ENCODE assay signal across 15 cellular contexts in genomic region chr13:35252536-35253205, GRCh38.
DNase-seq lines count a peak whose midpoint lies in the region; ATAC-seq, FAIRE-seq and TF ChIP-seq lines count a peak whose summit lies in the region.
"Had no signal": no experiment of that assay in that cellular context is flagged by ENCODE, and none has a peak within 500 bp of the region (broad histone marks: within the 10 kb centered on the region; RNA-seq: fewer than 3 reads in every experiment).

No MANE protein-coding gene starts in this region.

- H3K27me3 ChIP-seq in stomach, result no peaks in the 10 kb centered on the region

- FAIRE-seq in frontal cortex (lab: Jason Lieb, UNC), result no peak
- FAIRE-seq: endometrium had no signal

- H3K27ac Mint-ChIP-seq in activated naive CD4-positive, alpha-beta T cell treated with anti-CD3 and anti-CD28 coated beads, Interleukin-2, amount 50 U/mL, for 24 hours, result peak overlapping the region; percentile 2
- H3K27ac Mint-ChIP-seq in stimulated activated effector memory CD8-positive, alpha-beta T cell treated with anti-CD3 and anti-CD28 coated beads, Interleukin-12 subunit alpha, Interleukin-12 subunit beta, amount 100 ng/mL, for 72 hours, result no peak overlapping the region
- H3K27ac Mint-ChIP-seq: mesothelial cell of epicardium had no signal

- H3K4me1 Mint-ChIP-seq in activated naive CD4-positive, alpha-beta T cell treated with anti-CD3 and anti-CD28 coated beads, Interleukin-2, amount 50 U/mL, for 24 hours, result no peaks in the 10 kb centered on the region
- H3K4me1 Mint-ChIP-seq in stimulated activated effector memory CD8-positive, alpha-beta T cell treated with anti-CD3 and anti-CD28 coated beads, Interleukin-12 subunit alpha, Interleukin-12 subunit beta, amount 100 ng/mL, for 72 hours, result no peaks in the 10 kb centered on the region
- H3K4me1 Mint-ChIP-seq: mesothelial cell of epicardium had no signal

- no peak overlapping the region for H3K4me3 ChIP-seq in stomach
- H3K4me3 ChIP-seq: GM23248 had no signal

- no peaks in the 10 kb centered on the region for H3K4me1 ChIP-seq in stomach

- H3K9me3 ChIP-seq in stomach, result no peaks in the 10 kb centered on the region

- ATAC-seq in HG02571 (IDR thresholded peaks at IDR 0.05; ENCODE audit: unreplicated experiment) (peak; percentile 84), HG03432 (IDR thresholded peaks at IDR 0.05; ENCODE audit: unreplicated experiment) (peak; percentile 93)
- peak; percentile 53 for ATAC-seq in stimulated activated effector memory CD8-positive, alpha-beta T cell treated with anti-CD3 and anti-CD28 coated beads, Interleukin-12 subunit alpha, Interleukin-12 subunit beta, amount 100 ng/mL, for 72 hours

- intact Hi-C loops in stomach (cut with DNase I; ENCODE audit: low total_unique reads), result no loop called here

- no peak for DNase-seq in activated naive CD4-positive, alpha-beta T cell (lab: John Stamatoyannopoulos, UW)
- no peak for DNase-seq in stimulated activated effector memory CD8-positive, alpha-beta T cell treated with anti-CD3 and anti-CD28 coated beads, Interleukin-12 subunit alpha, Interleukin-12 subunit beta, amount 100 ng/mL, for 72 hours (ENCODE audit: low spot score in 2 of 2)
- DNase-seq in COLO668 (lab: John Stamatoyannopoulos, UW; ENCODE audit: unreplicated experiment) (no peak), stomach (no peak), frontal cortex (ENCODE audit: low spot score in 2 of 2) (no peak)
- DNase-seq: aorta, DMS53, GM23248, SK-N-SH had no signal

- no peak for TF ChIP-seq CTCF in stomach (IDR thresholded peaks at IDR 0.05)

- H3K36me3 Mint-ChIP-seq in activated naive CD4-positive, alpha-beta T cell treated with anti-CD3 and anti-CD28 coated beads, Interleukin-2, amount 50 U/mL, for 24 hours, result peaks cover 3% of the 10 kb centered on the region
- H3K36me3 Mint-ChIP-seq in stimulated activated effector memory CD8-positive, alpha-beta T cell treated with anti-CD3 and anti-CD28 coated beads, Interleukin-12 subunit alpha, Interleukin-12 subunit beta, amount 100 ng/mL, for 72 hours, result no peaks in the 10 kb centered on the region

- no peak overlapping the region for H3K4me3 Mint-ChIP-seq in activated naive CD4-positive, alpha-beta T cell treated with anti-CD3 and anti-CD28 coated beads, Interleukin-2, amount 50 U/mL, for 24 hours
- no peak overlapping the region for H3K4me3 Mint-ChIP-seq in stimulated activated effector memory CD8-positive, alpha-beta T cell treated with anti-CD3 and anti-CD28 coated beads, Interleukin-12 subunit alpha, Interleukin-12 subunit beta, amount 100 ng/mL, for 72 hours
- H3K4me3 Mint-ChIP-seq: mesothelial cell of epicardium had no signal

- TF ChIP-seq POLR2A in stomach (IDR thresholded peaks at IDR 0.05), result no peak

- 78 to 88% (median 81%) methylated on average over 4 of the region's 4 CpGs for WGBS in stomach, 5 donors

- H3K27me3 Mint-ChIP-seq in activated naive CD4-positive, alpha-beta T cell treated with anti-CD3 and anti-CD28 coated beads, Interleukin-2, amount 50 U/mL, for 24 hours, result no peaks in the 10 kb centered on the region

- peaks cover 4% of the 10 kb centered on the region for H3K9me3 Mint-ChIP-seq in activated naive CD4-positive, alpha-beta T cell treated with anti-CD3 and anti-CD28 coated beads, Interleukin-2, amount 50 U/mL, for 24 hours
- no peaks in the 10 kb centered on the region for H3K9me3 Mint-ChIP-seq in stimulated activated effector memory CD8-positive, alpha-beta T cell treated with anti-CD3 and anti-CD28 coated beads, Interleukin-12 subunit alpha, Interleukin-12 subunit beta, amount 100 ng/mL, for 72 hours

- no peak overlapping the region for H3K27ac ChIP-seq in stomach
- H3K27ac ChIP-seq: 22Rv1, GM23248 had no signal

- peaks cover 0 to 36% (median 12%) of the 10 kb centered on the region in 4 donors for H3K36me3 ChIP-seq in stomach

- no peak for TF ChIP-seq EP300 in stomach (IDR thresholded peaks at IDR 0.05)
